2 cellular contexts compared by ENCODE assay signal in genomic region chr9:109504689-109505088, GRCh38.
TF ChIP-seq lines count a peak whose summit lies in the region.

No MANE protein-coding gene starts in this region.

TF ChIP-seq in IMR-90, 13 proteins besides CTCF, POLR2A, EP300 and RAD21:
- TF ChIP-seq RCOR1 (IDR thresholded peaks at IDR 0.05; ENCODE audit: insufficient replicate concordance, low read length) (no peak), CEBPB (IDR thresholded peaks at IDR 0.05; ENCODE audit: low read depth, low read length) (no peak), ELK1 (IDR thresholded peaks at IDR 0.05; ENCODE audit: borderline replicate concordance, low read depth, low read length) (no peak), MAZ (IDR thresholded peaks at IDR 0.05; ENCODE audit: borderline replicate concordance, low read depth, low read length) (no peak), USF2 (IDR thresholded peaks at IDR 0.05; ENCODE audit: low read depth, low read length) (no peak), MAFK (IDR thresholded peaks at IDR 0.05; ENCODE audit: low read depth, low read length) (no peak), NFE2L2 (IDR thresholded peaks at IDR 0.05; ENCODE audit: low read depth, low read length) (no peak), CHD1 (IDR thresholded peaks at IDR 0.05; ENCODE audit: low read depth, low read length) (no peak), RFX5 (IDR thresholded peaks at IDR 0.05; ENCODE audit: low read depth, low read length) (no peak), BHLHE40 (IDR thresholded peaks at IDR 0.05; ENCODE audit: low read depth, low read length) (no peak), FOS (IDR thresholded peaks at IDR 0.05; ENCODE audit: low read depth, low read length) (no peak), MXI1 (IDR thresholded peaks at IDR 0.05; ENCODE audit: borderline replicate concordance, low read depth, low read length) (no peak), SMC3 (IDR thresholded peaks at IDR 0.05; ENCODE audit: low read depth, low read length) (no peak)

TF ChIP-seq in HepG2, 621 proteins besides CTCF, POLR2A, EP300 and RAD21 (continues in another document):
- TF ChIP-seq RFXAP (CRISPR knock-in tag; IDR thresholded peaks at IDR 0.05; ENCODE audit: borderline replicate concordance) (no peak), ZNF639 (CRISPR knock-in tag; conservative IDR thresholded peaks at IDR 0.05) (no peak), ZFP82 (CRISPR knock-in tag; IDR thresholded peaks at IDR 0.05; ENCODE audit: borderline replicate concordance) (no peak), KIAA2018 (CRISPR knock-in tag; IDR thresholded peaks at IDR 0.05; ENCODE audit: borderline replicate concordance) (no peak), SRSF1 (optimal IDR thresholded peaks at IDR 0.05; ENCODE audit: low read depth, low read length) (no peak), ZNF33B (CRISPR knock-in tag; IDR thresholded peaks at IDR 0.05) (no peak), ZNF510 (CRISPR knock-in tag; IDR thresholded peaks at IDR 0.05; ENCODE audit: low read depth) (no peak), TGIF2 (CRISPR knock-in tag; IDR thresholded peaks at IDR 0.05) (no peak), BCLAF1 (IDR thresholded peaks at IDR 0.05) (no peak), ARNTL (CRISPR knock-in tag; IDR thresholded peaks at IDR 0.05) (no peak), ZBTB40 (IDR thresholded peaks at IDR 0.05) (no peak), ZBTB40 (CRISPR knock-in tag; IDR thresholded peaks at IDR 0.05) (no peak), RORA (CRISPR knock-in tag; IDR thresholded peaks at IDR 0.05) (no peak), SIX4 (CRISPR knock-in tag; IDR thresholded peaks at IDR 0.05) (peak; percentile 61; the same call in 1 of the 2 replicates), RFX5 (IDR thresholded peaks at IDR 0.05; ENCODE audit: low read depth, low read length) (no peak), ZBTB21 (CRISPR knock-in tag; IDR thresholded peaks at IDR 0.05) (no peak), TOPORS (CRISPR knock-in tag; IDR thresholded peaks at IDR 0.05) (no peak), ZNF678 (CRISPR knock-in tag; IDR thresholded peaks at IDR 0.05) (no peak), ZNF350 (CRISPR knock-in tag; IDR thresholded peaks at IDR 0.05; ENCODE audit: borderline replicate concordance, low read depth) (no peak), ZNF672 (CRISPR knock-in tag; IDR thresholded peaks at IDR 0.05) (no peak), SAP130 (CRISPR knock-in tag; IDR thresholded peaks at IDR 0.05; ENCODE audit: low read depth) (0 out of 2 replicates have a peak, but pooled peaks have one; percentile 8), ZNF547 (CRISPR knock-in tag; IDR thresholded peaks at IDR 0.05) (no peak), FOXK1 (CRISPR knock-in tag; IDR thresholded peaks at IDR 0.05; ENCODE audit: borderline replicate concordance, low read depth) (no peak), ZNF296 (CRISPR knock-in tag; conservative IDR thresholded peaks at IDR 0.05) (no peak), ZNF138 (CRISPR knock-in tag; IDR thresholded peaks at IDR 0.05; ENCODE audit: low read depth) (no peak), PAX8 (CRISPR knock-in tag; IDR thresholded peaks at IDR 0.05; ENCODE audit: borderline replicate concordance) (no peak)
